1 cellular context compared by ENCODE assay signal in the genomic region with DNA sequence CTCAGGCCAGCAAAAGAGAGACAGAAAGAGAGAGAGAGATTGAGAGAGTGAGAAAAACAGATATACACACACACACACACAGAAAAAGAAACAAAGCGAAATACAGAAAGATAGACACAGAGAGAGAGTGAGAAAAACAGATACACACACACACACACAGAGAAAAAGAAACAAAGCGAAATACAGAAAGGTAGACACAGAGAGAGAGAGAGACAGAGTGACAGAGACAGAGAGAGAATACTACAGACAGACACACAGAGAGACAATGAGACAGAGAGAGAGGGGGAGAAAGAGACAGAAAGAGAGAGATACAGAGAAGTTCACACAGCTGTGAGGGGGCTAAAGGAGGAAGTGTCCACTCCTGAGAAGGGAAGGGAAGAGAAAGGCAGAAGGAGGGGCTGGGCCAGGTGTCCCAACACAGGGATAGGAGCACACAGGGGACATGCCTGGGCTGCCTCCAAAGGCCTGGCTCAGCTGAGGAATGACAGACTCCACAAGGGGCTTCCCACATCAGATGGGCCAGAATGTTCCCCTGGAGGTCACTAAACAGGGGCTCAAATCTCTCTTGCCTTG.
TF ChIP-seq lines count a peak whose summit lies in the region.

No MANE protein-coding gene starts in this region.

TF ChIP-seq in HCT116, 20 proteins besides CTCF, POLR2A, EP300 and RAD21:
- TF ChIP-seq POLR2AphosphoS5 (IDR thresholded peaks at IDR 0.05; ENCODE audit: low read depth, low read length) (no peak), ZFX (IDR thresholded peaks at IDR 0.05) (no peak), FOSL1 (IDR thresholded peaks at IDR 0.05; ENCODE audit: low read depth) (no peak), SP1 (IDR thresholded peaks at IDR 0.05; ENCODE audit: low read depth) (no peak), EZH2 (IDR thresholded peaks at IDR 0.05) (no peak), YY1 (IDR thresholded peaks at IDR 0.05; ENCODE audit: extremely low read depth, insufficient replicate concordance, low read depth, low read length) (no peak), JUND (IDR thresholded peaks at IDR 0.05) (no peak), SIN3A (IDR thresholded peaks at IDR 0.05; ENCODE audit: low read depth) (no peak), SRF (IDR thresholded peaks at IDR 0.05; ENCODE audit: low read depth) (no peak), ELF1 (IDR thresholded peaks at IDR 0.05; ENCODE audit: borderline replicate concordance, low read depth) (no peak), TCF7L2 (IDR thresholded peaks at IDR 0.05; ENCODE audit: borderline replicate concordance, extremely low read depth, insufficient read depth, insufficient read length) (no peak), EGR1 (IDR thresholded peaks at IDR 0.05; ENCODE audit: low read depth) (no peak), CEBPB (IDR thresholded peaks at IDR 0.05; ENCODE audit: low read depth) (no peak), CBX3 (IDR thresholded peaks at IDR 0.05; ENCODE audit: low read depth) (no peak), EZH2phosphoT487 (IDR thresholded peaks at IDR 0.05; ENCODE audit: borderline replicate concordance) (no peak), ZNF274 (IDR thresholded peaks at IDR 0.05; ENCODE audit: low read depth, low read length) (no peak)
- TF ChIP-seq, protein P1, sequence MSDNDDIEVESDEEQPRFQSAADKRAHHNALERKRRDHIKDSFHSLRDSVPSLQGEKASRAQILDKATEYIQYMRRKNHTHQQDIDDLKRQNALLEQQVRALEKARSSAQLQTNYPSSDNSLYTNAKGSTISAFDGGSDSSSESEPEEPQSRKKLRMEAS (IDR thresholded peaks at IDR 0.05) = no peak
- TF ChIP-seq, protein P2, sequence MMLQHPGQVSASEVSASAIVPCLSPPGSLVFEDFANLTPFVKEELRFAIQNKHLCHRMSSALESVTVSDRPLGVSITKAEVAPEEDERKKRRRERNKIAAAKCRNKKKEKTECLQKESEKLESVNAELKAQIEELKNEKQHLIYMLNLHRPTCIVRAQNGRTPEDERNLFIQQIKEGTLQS (IDR thresholded peaks at IDR 0.05) = no peak
- TF ChIP-seq, protein P3, sequence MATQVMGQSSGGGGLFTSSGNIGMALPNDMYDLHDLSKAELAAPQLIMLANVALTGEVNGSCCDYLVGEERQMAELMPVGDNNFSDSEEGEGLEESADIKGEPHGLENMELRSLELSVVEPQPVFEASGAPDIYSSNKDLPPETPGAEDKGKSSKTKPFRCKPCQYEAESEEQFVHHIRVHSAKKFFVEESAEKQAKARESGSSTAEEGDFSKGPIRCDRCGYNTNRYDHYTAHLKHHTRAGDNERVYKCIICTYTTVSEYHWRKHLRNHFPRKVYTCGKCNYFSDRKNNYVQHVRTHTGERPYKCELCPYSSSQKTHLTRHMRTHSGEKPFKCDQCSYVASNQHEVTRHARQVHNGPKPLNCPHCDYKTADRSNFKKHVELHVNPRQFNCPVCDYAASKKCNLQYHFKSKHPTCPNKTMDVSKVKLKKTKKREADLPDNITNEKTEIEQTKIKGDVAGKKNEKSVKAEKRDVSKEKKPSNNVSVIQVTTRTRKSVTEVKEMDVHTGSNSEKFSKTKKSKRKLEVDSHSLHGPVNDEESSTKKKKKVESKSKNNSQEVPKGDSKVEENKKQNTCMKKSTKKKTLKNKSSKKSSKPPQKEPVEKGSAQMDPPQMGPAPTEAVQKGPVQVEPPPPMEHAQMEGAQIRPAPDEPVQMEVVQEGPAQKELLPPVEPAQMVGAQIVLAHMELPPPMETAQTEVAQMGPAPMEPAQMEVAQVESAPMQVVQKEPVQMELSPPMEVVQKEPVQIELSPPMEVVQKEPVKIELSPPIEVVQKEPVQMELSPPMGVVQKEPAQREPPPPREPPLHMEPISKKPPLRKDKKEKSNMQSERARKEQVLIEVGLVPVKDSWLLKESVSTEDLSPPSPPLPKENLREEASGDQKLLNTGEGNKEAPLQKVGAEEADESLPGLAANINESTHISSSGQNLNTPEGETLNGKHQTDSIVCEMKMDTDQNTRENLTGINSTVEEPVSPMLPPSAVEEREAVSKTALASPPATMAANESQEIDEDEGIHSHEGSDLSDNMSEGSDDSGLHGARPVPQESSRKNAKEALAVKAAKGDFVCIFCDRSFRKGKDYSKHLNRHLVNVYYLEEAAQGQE (IDR thresholded peaks at IDR 0.05; ENCODE audit: low read depth) = no peak
- TF ChIP-seq, protein P4, sequence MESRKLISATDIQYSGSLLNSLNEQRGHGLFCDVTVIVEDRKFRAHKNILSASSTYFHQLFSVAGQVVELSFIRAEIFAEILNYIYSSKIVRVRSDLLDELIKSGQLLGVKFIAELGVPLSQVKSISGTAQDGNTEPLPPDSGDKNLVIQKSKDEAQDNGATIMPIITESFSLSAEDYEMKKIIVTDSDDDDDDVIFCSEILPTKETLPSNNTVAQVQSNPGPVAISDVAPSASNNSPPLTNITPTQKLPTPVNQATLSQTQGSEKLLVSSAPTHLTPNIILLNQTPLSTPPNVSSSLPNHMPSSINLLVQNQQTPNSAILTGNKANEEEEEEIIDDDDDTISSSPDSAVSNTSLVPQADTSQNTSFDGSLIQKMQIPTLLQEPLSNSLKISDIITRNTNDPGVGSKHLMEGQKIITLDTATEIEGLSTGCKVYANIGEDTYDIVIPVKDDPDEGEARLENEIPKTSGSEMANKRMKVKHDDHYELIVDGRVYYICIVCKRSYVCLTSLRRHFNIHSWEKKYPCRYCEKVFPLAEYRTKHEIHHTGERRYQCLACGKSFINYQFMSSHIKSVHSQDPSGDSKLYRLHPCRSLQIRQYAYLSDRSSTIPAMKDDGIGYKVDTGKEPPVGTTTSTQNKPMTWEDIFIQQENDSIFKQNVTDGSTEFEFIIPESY (IDR thresholded peaks at IDR 0.05; ENCODE audit: extremely low read depth, insufficient replicate concordance, low read length) = no peak
